3 cellular contexts compared by ENCODE assay signal in genomic region chr3:125166581-125166980, GRCh38.
TF ChIP-seq lines count a peak whose summit lies in the region.

No MANE protein-coding gene starts in this region.

TF ChIP-seq in IMR-90, 13 proteins besides CTCF, POLR2A, EP300 and RAD21:
- no peak for TF ChIP-seq SMC3 (IDR thresholded peaks at IDR 0.05; ENCODE audit: low read depth, low read length)
- peak; percentile 93 for TF ChIP-seq CEBPB (IDR thresholded peaks at IDR 0.05; ENCODE audit: low read depth, low read length)

TF ChIP-seq in WTC11, 78 proteins besides CTCF, POLR2A, EP300 and RAD21 (continues in another document):
- TF ChIP-seq SMAD3 (CRISPR knock-in tag; IDR thresholded peaks at IDR 0.05; ENCODE audit: borderline replicate concordance) (no peak), ZNF416 (CRISPR knock-in tag; IDR thresholded peaks at IDR 0.05) (no peak), ATF1 (CRISPR knock-in tag; IDR thresholded peaks at IDR 0.05) (no peak), ZNF396 (CRISPR knock-in tag; IDR thresholded peaks at IDR 0.05; ENCODE audit: borderline replicate concordance) (no peak), RELA (CRISPR knock-in tag; IDR thresholded peaks at IDR 0.05; ENCODE audit: borderline replicate concordance) (no peak), SMAD4 (CRISPR knock-in tag; IDR thresholded peaks at IDR 0.05) (no peak), PRDM15 (CRISPR knock-in tag; IDR thresholded peaks at IDR 0.05) (no peak), MAX (CRISPR knock-in tag; IDR thresholded peaks at IDR 0.05) (no peak), ARID4B (CRISPR knock-in tag; IDR thresholded peaks at IDR 0.05; ENCODE audit: borderline replicate concordance) (no peak), GABPB1 (CRISPR knock-in tag; IDR thresholded peaks at IDR 0.05) (no peak), NFATC4 (CRISPR knock-in tag; IDR thresholded peaks at IDR 0.05) (no peak), ELF4 (CRISPR knock-in tag; IDR thresholded peaks at IDR 0.05; ENCODE audit: low read depth) (no peak)
- TF ChIP-seq, protein P1, sequence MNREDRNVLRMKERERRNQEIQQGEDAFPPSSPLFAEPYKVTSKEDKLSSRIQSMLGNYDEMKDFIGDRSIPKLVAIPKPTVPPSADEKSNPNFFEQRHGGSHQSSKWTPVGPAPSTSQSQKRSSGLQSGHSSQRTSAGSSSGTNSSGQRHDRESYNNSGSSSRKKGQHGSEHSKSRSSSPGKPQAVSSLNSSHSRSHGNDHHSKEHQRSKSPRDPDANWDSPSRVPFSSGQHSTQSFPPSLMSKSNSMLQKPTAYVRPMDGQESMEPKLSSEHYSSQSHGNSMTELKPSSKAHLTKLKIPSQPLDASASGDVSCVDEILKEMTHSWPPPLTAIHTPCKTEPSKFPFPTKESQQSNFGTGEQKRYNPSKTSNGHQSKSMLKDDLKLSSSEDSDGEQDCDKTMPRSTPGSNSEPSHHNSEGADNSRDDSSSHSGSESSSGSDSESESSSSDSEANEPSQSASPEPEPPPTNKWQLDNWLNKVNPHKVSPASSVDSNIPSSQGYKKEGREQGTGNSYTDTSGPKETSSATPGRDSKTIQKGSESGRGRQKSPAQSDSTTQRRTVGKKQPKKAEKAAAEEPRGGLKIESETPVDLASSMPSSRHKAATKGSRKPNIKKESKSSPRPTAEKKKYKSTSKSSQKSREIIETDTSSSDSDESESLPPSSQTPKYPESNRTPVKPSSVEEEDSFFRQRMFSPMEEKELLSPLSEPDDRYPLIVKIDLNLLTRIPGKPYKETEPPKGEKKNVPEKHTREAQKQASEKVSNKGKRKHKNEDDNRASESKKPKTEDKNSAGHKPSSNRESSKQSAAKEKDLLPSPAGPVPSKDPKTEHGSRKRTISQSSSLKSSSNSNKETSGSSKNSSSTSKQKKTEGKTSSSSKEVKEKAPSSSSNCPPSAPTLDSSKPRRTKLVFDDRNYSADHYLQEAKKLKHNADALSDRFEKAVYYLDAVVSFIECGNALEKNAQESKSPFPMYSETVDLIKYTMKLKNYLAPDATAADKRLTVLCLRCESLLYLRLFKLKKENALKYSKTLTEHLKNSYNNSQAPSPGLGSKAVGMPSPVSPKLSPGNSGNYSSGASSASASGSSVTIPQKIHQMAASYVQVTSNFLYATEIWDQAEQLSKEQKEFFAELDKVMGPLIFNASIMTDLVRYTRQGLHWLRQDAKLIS (CRISPR knock-in tag; IDR thresholded peaks at IDR 0.05; ENCODE audit: borderline replicate concordance): no peak

TF ChIP-seq in SK-N-SH treated with all-trans-retinoic acid at 6 μM for 48 hours, 23 proteins besides CTCF, POLR2A, EP300 and RAD21:
- TF ChIP-seq BACH2 (CRISPR knock-in tag; IDR thresholded peaks at IDR 0.05; ENCODE audit: borderline replicate concordance): no peak
- TF ChIP-seq PPARA (CRISPR knock-in tag; IDR thresholded peaks at IDR 0.05; ENCODE audit: borderline replicate concordance): no peak
- no peak for TF ChIP-seq ZFP3 (CRISPR knock-in tag; IDR thresholded peaks at IDR 0.05)
- no peak for TF ChIP-seq ZC3H10 (CRISPR knock-in tag; IDR thresholded peaks at IDR 0.05)
- no peak for TF ChIP-seq ISL1 (CRISPR knock-in tag; IDR thresholded peaks at IDR 0.05)
- no peak for TF ChIP-seq ZFP30 (CRISPR knock-in tag; IDR thresholded peaks at IDR 0.05)
- no peak for TF ChIP-seq ARNTL (CRISPR knock-in tag; IDR thresholded peaks at IDR 0.05; ENCODE audit: borderline replicate concordance, low read depth)
- TF ChIP-seq CSDC2 (CRISPR knock-in tag; IDR thresholded peaks at IDR 0.05): no peak
- TF ChIP-seq CREB5 (CRISPR knock-in tag; IDR thresholded peaks at IDR 0.05; ENCODE audit: low read depth): no peak
- TF ChIP-seq RARB (CRISPR knock-in tag; IDR thresholded peaks at IDR 0.05): no peak
- TF ChIP-seq, protein P2, sequence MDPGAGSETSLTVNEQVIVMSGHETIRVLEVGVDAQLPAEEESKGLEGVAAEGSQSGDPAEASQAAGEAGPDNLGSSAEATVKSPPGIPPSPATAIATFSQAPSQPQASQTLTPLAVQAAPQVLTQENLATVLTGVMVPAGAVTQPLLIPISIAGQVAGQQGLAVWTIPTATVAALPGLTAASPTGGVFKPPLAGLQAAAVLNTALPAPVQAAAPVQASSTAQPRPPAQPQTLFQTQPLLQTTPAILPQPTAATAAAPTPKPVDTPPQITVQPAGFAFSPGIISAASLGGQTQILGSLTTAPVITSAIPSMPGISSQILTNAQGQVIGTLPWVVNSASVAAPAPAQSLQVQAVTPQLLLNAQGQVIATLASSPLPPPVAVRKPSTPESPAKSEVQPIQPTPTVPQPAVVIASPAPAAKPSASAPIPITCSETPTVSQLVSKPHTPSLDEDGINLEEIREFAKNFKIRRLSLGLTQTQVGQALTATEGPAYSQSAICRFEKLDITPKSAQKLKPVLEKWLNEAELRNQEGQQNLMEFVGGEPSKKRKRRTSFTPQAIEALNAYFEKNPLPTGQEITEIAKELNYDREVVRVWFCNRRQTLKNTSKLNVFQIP (CRISPR knock-in tag; IDR thresholded peaks at IDR 0.05; ENCODE audit: borderline replicate concordance, low read depth): no peak
- TF ChIP-seq ESRRG (CRISPR knock-in tag; IDR thresholded peaks at IDR 0.05): no peak
- TF ChIP-seq GLIS3 (CRISPR knock-in tag; IDR thresholded peaks at IDR 0.05): no peak
- TF ChIP-seq, protein P3, sequence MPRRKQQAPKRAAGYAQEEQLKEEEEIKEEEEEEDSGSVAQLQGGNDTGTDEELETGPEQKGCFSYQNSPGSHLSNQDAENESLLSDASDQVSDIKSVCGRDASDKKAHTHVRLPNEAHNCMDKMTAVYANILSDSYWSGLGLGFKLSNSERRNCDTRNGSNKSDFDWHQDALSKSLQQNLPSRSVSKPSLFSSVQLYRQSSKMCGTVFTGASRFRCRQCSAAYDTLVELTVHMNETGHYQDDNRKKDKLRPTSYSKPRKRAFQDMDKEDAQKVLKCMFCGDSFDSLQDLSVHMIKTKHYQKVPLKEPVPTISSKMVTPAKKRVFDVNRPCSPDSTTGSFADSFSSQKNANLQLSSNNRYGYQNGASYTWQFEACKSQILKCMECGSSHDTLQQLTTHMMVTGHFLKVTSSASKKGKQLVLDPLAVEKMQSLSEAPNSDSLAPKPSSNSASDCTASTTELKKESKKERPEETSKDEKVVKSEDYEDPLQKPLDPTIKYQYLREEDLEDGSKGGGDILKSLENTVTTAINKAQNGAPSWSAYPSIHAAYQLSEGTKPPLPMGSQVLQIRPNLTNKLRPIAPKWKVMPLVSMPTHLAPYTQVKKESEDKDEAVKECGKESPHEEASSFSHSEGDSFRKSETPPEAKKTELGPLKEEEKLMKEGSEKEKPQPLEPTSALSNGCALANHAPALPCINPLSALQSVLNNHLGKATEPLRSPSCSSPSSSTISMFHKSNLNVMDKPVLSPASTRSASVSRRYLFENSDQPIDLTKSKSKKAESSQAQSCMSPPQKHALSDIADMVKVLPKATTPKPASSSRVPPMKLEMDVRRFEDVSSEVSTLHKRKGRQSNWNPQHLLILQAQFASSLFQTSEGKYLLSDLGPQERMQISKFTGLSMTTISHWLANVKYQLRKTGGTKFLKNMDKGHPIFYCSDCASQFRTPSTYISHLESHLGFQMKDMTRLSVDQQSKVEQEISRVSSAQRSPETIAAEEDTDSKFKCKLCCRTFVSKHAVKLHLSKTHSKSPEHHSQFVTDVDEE (CRISPR knock-in tag; IDR thresholded peaks at IDR 0.05): no peak
- no peak for TF ChIP-seq OSR1 (CRISPR knock-in tag; IDR thresholded peaks at IDR 0.05)
